In genomic region chr2:64966839-64967238, GRCh38 we compare ENCODE assay signal across 28 cellular contexts.
"Had no signal": no experiment of that assay in that cellular context is flagged by ENCODE, and none has a peak within 500 bp of the region (broad histone marks: within the 10 kb centered on the region; RNA-seq: fewer than 3 reads in every experiment).

No MANE protein-coding gene starts in this region.

- H3K4me2 ChIP-seq: neural progenitor cell, smooth muscle cell had no signal

- H3K9me3 ChIP-seq: ovary, psoas muscle, spleen, suprapubic skin, testis, tibial artery, transverse colon, upper lobe of right lung, uterus had no signal

- H3K27me3 ChIP-seq: neural progenitor cell, ovary, spleen, suprapubic skin, testis, tibial artery, transverse colon, upper lobe of right lung, uterus had no signal

- DNase-seq: natural killer cell; occipital lobe; ovary; posterior cingulate gyrus; psoas muscle; right cardiac atrium; spleen; stimulated activated CD4-positive, alpha-beta T cell treated with anti-CD3 and anti-CD28 coated beads, Interleukin-12 subunit alpha, Interleukin-12 subunit beta, amount 100 ng/mL, for 4 hours; stimulated activated CD4-positive, alpha-beta T cell treated with anti-CD3 and anti-CD28 coated beads, Interleukin-1b, Interleukin-23, amount 100 ng/mL, for 48 hours; stimulated activated CD4-positive, alpha-beta T cell treated with anti-CD3 and anti-CD28 coated beads, Interleukin-4, amount 100 ng/mL, for 1 hour; stimulated activated CD4-positive, alpha-beta T cell treated with anti-CD3 and anti-CD28 coated beads, Interleukin-4, amount 100 ng/mL, for 4 hours; stimulated activated CD8-positive, alpha-beta memory T cell treated with anti-CD3 and anti-CD28 coated beads, Interleukin-4, amount 100 ng/mL, for 48 hours; stimulated activated naive CD4-positive, alpha-beta T cell; stimulated activated naive CD8-positive, alpha-beta T cell treated with anti-CD3 and anti-CD28 coated beads, Interleukin-15, amount 100 ng/mL, for 72 hours; stimulated activated naive CD8-positive, alpha-beta T cell treated with anti-CD3 and anti-CD28 coated beads, Interleukin-15, Interleukin-2, amounts not matched to agents 100 U/mL and 50 U/mL, for 24 hours; substantia nigra; testis; tibial artery; upper lobe of right lung; uterus had no signal

- H2AFZ ChIP-seq: neural progenitor cell, parathyroid adenoma had no signal

- H3K4me1 ChIP-seq: neural progenitor cell, parathyroid adenoma, spleen, suprapubic skin, testis, tibial artery, upper lobe of right lung, uterus had no signal

- H3K4me3 ChIP-seq: neural progenitor cell, ovary, psoas muscle, skin epidermis, smooth muscle cell, spleen, suprapubic skin, testis, tibial artery, transverse colon, upper lobe of right lung, uterus had no signal

- H3K27ac ChIP-seq: neural progenitor cell, ovary, parathyroid adenoma, psoas muscle, skin epidermis, spleen, suprapubic skin, testis, tibial artery, upper lobe of right lung, uterus had no signal

- H3K79me2 ChIP-seq: parathyroid adenoma had no signal

- H3K9ac ChIP-seq: neural progenitor cell, parathyroid adenoma had no signal

- H3K36me3 ChIP-seq: neural progenitor cell, ovary, spleen, suprapubic skin, tibial artery, transverse colon, upper lobe of right lung, uterus had no signal

- ATAC-seq: natural killer cell; psoas muscle; right cardiac atrium; sciatic nerve; stimulated activated memory B cell treated with anti-CD40 and anti-IgM and Interleukin-4, amounts not matched to agents 10 μg/mL and 1 μg/mL and 100 μg/mL, for 72 hours; stimulated activated naive CD8-positive, alpha-beta T cell treated with anti-CD3 and anti-CD28 coated beads, Interleukin-15, amount 100 ng/mL, for 72 hours; stimulated activated naive CD8-positive, alpha-beta T cell treated with anti-CD3 and anti-CD28 coated beads, Interleukin-15, Interleukin-2, amounts not matched to agents 100 U/mL and 50 U/mL, for 24 hours; upper lobe of right lung had no signal
